ENCODE assay signal across 16 cellular contexts in genomic region chr1:198798923-198799386, GRCh38.
A peak's percentile ranks its signal among the peaks of the same experiment; 100 is the strongest.
DNase-seq lines count a peak whose midpoint lies in the region; ATAC-seq and TF ChIP-seq lines count a peak whose summit lies in the region.
"Had no signal": no experiment of that assay in that cellular context is flagged by ENCODE, and none has a peak within 500 bp of the region (broad histone marks: within the 10 kb centered on the region; RNA-seq: fewer than 3 reads in every experiment).

No MANE protein-coding gene starts in this region.

- no TSS peak for BruUV-seq in HCT116 (replicated peaks; lab: Mats Ljungman, UMichigan)

- H3K36me3 ChIP-seq in left ventricle myocardium inferior (no peaks in the 10 kb centered on the region), HCT116 (ENCODE audit: control insufficient read depth in 1 of 2, insufficient read depth in 2 of 2, low read length in 2 of 2) (no peaks in the 10 kb centered on the region), brain microvascular endothelial cell (replicated peaks) (no peaks in the 10 kb centered on the region)
- H3K36me3 ChIP-seq: spleen had no signal

- H3K9me2 ChIP-seq in HCT116 (ENCODE audit: insufficient read depth), result no peaks in the 10 kb centered on the region

- CTCF ChIA-PET in HCT116 (lab: Charles Lee), result no interaction called here

- H4K20me1 ChIP-seq in HCT116 (ENCODE audit: insufficient read depth), result no peaks in the 10 kb centered on the region

- no peaks in the 10 kb centered on the region for H3K27me3 ChIP-seq in left ventricle myocardium inferior (ENCODE audit: low read depth)
- no peaks in the 10 kb centered on the region for H3K27me3 ChIP-seq in HCT116 (ENCODE audit: insufficient read depth, low read length)
- H3K27me3 ChIP-seq in brain microvascular endothelial cell (replicated peaks), result no peaks in the 10 kb centered on the region
- H3K27me3 ChIP-seq: spleen had no signal

- ATAC-seq in Right ventricle myocardium inferior (no peak), HCT116 (no peak), HG03457 (IDR thresholded peaks at IDR 0.05; ENCODE audit: unreplicated experiment) (peak; percentile 75)
- ATAC-seq: stimulated activated effector memory CD8-positive, alpha-beta T cell treated with anti-CD3 and anti-CD28 coated beads, Interleukin-12 subunit alpha, Interleukin-12 subunit beta, amount 100 ng/mL, for 72 hours had no signal

- no peaks in the 10 kb centered on the region for H3K79me2 ChIP-seq in HCT116 (ENCODE audit: insufficient read depth, low read length)

- no peak overlapping the region for H3K4me3 ChIP-seq in left ventricle myocardium inferior
- H3K4me3 ChIP-seq in HCT116 (replicated peaks in 1 of 2; ENCODE audit: low read depth in 1 of 2, low read length in 2 of 2), result no peak overlapping the region
- no peak overlapping the region for H3K4me3 ChIP-seq in brain microvascular endothelial cell (ENCODE audit: low read depth, low read length)
- H3K4me3 ChIP-seq: SK-N-MC, spleen had no signal

- POLR2A ChIA-PET in HCT116 (lab: Charles Lee), result no interaction called here

- H3K4me1 ChIP-seq in left ventricle myocardium inferior (no peaks in the 10 kb centered on the region), HCT116 (ENCODE audit: control insufficient read depth in 1 of 2, insufficient read depth in 2 of 2, low read length in 2 of 2) (no peaks in the 10 kb centered on the region)
- H3K4me1 ChIP-seq: spleen had no signal

- H2AFZ ChIP-seq in HCT116 (ENCODE audit: low read depth, low read length, poor library complexity, severe bottlenecking), result no peak overlapping the region

- H3K4me2 ChIP-seq in HCT116 (ENCODE audit: low read length), result no peak overlapping the region

- in situ Hi-C loops in brain microvascular endothelial cell (cut with HindIII; ENCODE audit: low pct_ligation_motif_present, low sequenced_read_pairs), result no loop called here

- H3K27ac ChIP-seq in left ventricle myocardium inferior (replicated peaks), result no peak overlapping the region
- H3K27ac ChIP-seq in HCT116 (ENCODE audit: low read depth, low read length), result no peak overlapping the region
- no peak overlapping the region for H3K27ac ChIP-seq in brain microvascular endothelial cell
- H3K27ac ChIP-seq: spleen had no signal

- TF ChIP-seq RAD21 in HCT116 (IDR thresholded peaks at IDR 0.05; ENCODE audit: low read depth), result peak; percentile 39; the same call in 1 of the 2 replicates

- no peak overlapping the region for H3K9ac ChIP-seq in HCT116 (ENCODE audit: low read length)

- peaks cover 12% of the 10 kb centered on the region for H3K9me3 ChIP-seq in left ventricle myocardium inferior (replicated peaks)
- no peaks in the 10 kb centered on the region for H3K9me3 ChIP-seq in HCT116 (ENCODE audit: control insufficient read depth in 1 of 2, insufficient read depth in 1 of 2, low read depth in 1 of 2, low read length in 2 of 2)

- intact Hi-C loops in left ventricle myocardium inferior (cut with micrococcal nuclease) (no loop called here), Right ventricle myocardium inferior (cut with DNase I) (no loop called here), HCT116 (cut with micrococcal nuclease) (no loop called here), posterior vena cava (cut with DNase I) (no loop called here)

- RAD21 ChIA-PET in HCT116 (lab: Charles Lee; ENCODE audit: low non-redundant PET in 1 of 2, low total read pairs in 2 of 2, uncharacterized antibody in 2 of 2, unreplicated experiment in 2 of 2), result no interaction called here

- no peak for TF ChIP-seq POLR2A in HCT116 (IDR thresholded peaks at IDR 0.05; ENCODE audit: borderline replicate concordance, extremely low read depth, insufficient read depth, insufficient read length)

- TF ChIP-seq CTCF in left ventricle myocardium inferior (IDR thresholded peaks at IDR 0.05; ENCODE audit: borderline replicate concordance) (peak; percentile 20), HCT116 (IDR thresholded peaks at IDR 0.05 in 2 of 3, conservative IDR thresholded peaks at IDR 0.05 in 1 of 3; ENCODE audit: borderline replicate concordance in 1 of 3, insufficient read depth in 1 of 3, low read depth in 2 of 3, low read length in 2 of 3) (peak in 1 of 3 experiments; percentile 21; a peak in 1 of 6 replicates), brain microvascular endothelial cell (IDR thresholded peaks at IDR 0.05; ENCODE audit: low read depth, low read length, missing control alignments) (no peak)

- DNase-seq in left ventricle myocardium inferior (no peak), Right ventricle myocardium inferior (ENCODE audit: missing footprints) (no peak), HCT116 (ENCODE audit: low read depth, low spot score) (no peak), cerebellar cortex (ENCODE audit: low spot score) (no peak), brain microvascular endothelial cell (no peak), posterior vena cava (ENCODE audit: low spot score) (no peak), NCI-H2171 treated with DMSO at 0.1 percent for 48 hours (lab: John Stamatoyannopoulos, UW) (no peak)
- DNase-seq: ACHN; activated CD4-positive, alpha-beta memory T cell treated with anti-CD3 and anti-CD28 coated beads, Interleukin-2, amount 10 ng/mL, durations not matched to agents 7 days and 5 days; amniotic stem cell; NCI-H2029; nephron progenitor cell; spleen had no signal

TF ChIP-seq in HCT116, 20 proteins besides CTCF, POLR2A, EP300 and RAD21:
- TF ChIP-seq ZFX (IDR thresholded peaks at IDR 0.05), result no peak
- no peak for TF ChIP-seq EZH2phosphoT487 (IDR thresholded peaks at IDR 0.05; ENCODE audit: borderline replicate concordance)
- no peak for TF ChIP-seq SP1 (IDR thresholded peaks at IDR 0.05; ENCODE audit: low read depth)
- TF ChIP-seq EZH2 (IDR thresholded peaks at IDR 0.05), result no peak
- no peak for TF ChIP-seq FOSL1 (IDR thresholded peaks at IDR 0.05; ENCODE audit: low read depth)
TF ChIP-seq in HCT116: peak in this region for 0.
